In the genomic region with DNA sequence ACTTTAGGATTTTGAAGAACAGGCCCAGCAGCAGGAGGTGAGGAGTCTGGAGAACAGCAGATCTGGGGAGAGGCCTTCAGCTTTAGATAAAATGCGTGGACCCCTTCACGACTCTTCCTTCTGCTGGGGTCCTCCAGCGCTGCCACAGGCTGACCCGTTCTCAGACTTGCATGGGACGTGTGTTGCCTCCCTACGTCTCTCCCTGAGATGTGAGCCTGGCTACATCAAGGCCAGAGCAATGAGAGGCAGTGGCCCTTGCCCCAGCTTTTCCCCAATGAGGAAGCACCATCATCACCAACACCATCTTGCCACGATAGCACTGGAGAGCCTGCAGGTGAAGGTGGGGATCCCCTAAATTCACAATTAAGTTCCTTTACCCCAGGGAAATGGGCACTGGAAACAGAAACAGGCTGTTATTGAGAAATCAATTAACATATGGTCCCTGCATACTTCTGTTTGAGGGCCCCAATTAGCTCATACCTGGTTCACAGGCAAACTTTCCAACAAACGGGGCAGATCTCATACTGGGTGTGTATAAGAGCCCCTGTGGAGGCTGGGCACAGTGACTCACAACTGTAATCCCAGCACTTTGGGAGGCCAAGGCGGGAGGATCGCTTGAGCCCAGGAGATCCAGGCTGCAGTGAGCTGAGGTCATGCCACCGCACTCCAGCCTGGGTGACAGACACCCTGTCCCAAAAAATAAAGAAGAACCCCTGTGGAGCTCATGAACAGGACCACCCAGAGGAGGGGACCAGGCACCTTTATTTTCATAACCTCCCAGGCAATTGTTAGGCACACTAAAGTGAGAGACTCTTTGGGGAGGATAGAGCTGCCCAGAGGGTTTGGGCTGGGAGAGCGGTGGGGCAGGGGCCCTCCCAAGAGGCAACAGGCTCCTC, we compare ENCODE assay signal across 2 cellular contexts.
TF ChIP-seq lines count a peak whose summit lies in the region.

No MANE protein-coding gene starts in this region.

TF ChIP-seq in Ishikawa, 13 proteins besides CTCF, POLR2A, EP300 and RAD21:
- TF ChIP-seq, protein P1, sequence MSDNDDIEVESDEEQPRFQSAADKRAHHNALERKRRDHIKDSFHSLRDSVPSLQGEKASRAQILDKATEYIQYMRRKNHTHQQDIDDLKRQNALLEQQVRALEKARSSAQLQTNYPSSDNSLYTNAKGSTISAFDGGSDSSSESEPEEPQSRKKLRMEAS (IDR thresholded peaks at IDR 0.05) = 0 out of 2 replicates have a peak, but pooled peaks have one; percentile 15
- TF ChIP-seq YY1 (IDR thresholded peaks at IDR 0.05; ENCODE audit: low read depth) = no peak

TF ChIP-seq in K562, 482 proteins besides CTCF, POLR2A, EP300 and RAD21:
- TF ChIP-seq, protein P2, sequence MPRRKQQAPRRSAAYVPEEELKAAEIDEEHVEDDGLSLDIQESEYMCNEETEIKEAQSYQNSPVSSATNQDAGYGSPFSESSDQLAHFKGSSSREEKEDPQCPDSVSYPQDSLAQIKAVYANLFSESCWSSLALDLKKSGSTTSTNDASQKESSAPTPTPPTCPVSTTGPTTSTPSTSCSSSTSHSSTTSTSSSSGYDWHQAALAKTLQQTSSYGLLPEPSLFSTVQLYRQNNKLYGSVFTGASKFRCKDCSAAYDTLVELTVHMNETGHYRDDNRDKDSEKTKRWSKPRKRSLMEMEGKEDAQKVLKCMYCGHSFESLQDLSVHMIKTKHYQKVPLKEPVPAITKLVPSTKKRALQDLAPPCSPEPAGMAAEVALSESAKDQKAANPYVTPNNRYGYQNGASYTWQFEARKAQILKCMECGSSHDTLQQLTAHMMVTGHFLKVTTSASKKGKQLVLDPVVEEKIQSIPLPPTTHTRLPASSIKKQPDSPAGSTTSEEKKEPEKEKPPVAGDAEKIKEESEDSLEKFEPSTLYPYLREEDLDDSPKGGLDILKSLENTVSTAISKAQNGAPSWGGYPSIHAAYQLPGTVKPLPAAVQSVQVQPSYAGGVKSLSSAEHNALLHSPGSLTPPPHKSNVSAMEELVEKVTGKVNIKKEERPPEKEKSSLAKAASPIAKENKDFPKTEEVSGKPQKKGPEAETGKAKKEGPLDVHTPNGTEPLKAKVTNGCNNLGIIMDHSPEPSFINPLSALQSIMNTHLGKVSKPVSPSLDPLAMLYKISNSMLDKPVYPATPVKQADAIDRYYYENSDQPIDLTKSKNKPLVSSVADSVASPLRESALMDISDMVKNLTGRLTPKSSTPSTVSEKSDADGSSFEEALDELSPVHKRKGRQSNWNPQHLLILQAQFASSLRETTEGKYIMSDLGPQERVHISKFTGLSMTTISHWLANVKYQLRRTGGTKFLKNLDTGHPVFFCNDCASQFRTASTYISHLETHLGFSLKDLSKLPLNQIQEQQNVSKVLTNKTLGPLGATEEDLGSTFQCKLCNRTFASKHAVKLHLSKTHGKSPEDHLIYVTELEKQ (CRISPR knock-in tag; IDR thresholded peaks at IDR 0.05) = no peak
- TF ChIP-seq, protein P3, sequence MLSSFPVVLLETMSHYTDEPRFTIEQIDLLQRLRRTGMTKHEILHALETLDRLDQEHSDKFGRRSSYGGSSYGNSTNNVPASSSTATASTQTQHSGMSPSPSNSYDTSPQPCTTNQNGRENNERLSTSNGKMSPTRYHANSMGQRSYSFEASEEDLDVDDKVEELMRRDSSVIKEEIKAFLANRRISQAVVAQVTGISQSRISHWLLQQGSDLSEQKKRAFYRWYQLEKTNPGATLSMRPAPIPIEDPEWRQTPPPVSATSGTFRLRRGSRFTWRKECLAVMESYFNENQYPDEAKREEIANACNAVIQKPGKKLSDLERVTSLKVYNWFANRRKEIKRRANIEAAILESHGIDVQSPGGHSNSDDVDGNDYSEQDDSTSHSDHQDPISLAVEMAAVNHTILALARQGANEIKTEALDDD (IDR thresholded peaks at IDR 0.05) = no peak
TF ChIP-seq in K562: peak in this region for 0.
